8 cellular contexts compared by ENCODE assay signal in the genomic region with DNA sequence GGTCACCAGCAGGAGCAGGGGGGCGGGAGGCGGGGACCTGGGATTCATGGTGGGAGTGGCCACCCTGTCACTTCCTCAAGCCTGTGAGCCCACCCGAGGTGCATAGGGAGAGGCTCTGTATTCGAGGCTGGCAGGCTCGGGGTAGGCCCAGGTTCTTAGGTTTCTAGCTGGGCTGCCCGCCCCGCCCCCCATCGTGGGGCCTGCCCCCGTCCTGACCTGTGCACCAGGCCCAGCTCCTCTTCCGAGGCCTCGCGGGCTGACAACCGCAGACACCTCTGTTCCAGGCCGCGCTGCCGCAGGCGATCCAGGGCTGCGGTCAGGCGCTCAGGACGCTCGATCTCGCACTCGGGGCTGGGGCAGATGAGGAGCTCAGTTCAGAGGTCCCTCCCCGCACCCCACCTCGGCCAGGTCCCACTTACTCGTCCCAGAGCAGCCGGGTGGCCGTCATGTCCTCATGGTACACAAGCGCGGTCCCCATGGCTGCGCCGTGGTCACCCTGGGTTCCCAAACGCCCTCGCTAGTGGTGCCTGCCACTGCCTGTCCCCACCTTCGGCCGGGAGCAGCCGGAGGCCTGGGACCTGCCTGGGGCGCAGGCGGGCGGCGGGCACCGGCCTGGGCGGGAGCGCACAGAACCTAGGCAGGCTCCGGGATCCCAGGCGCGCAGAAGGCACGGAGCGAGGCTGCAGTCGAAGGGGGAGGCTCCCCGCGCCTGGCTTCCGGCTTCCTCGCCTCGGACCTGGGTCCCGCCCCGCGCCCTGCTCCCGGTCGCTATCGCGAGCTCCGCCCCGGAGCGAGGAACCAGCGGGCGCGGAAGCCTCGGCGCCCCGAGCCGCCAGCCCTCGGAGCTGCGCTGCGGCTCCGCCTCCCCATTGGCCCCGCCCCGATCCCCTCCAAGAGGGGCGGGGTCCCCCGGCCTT. TPM values are rescaled to one million over a fixed set of nuclear protein-coding genes. Genes with fewer than 3 reads are reported as not detected.
DNase-seq lines count a peak whose midpoint lies in the region; ATAC-seq and TF ChIP-seq lines count a peak whose summit lies in the region.

Gene HDAC10, minus strand, starts transcription at position 711 of the 917 bp plus-strand sequence. Its CDS starts 233 bp downstream, at position 478.

- no CpG with 5 or more reads among the region's 80 CpGs for WGBS in mesendoderm (ENCODE audit: extremely low coverage, insufficient coverage, low lambda C conversion rate)

- POLR2A ChIA-PET in activated CD4-positive, alpha-beta memory T cell treated with anti-CD3 and anti-CD28 coated beads for 36 hours (lab: Charles Lee): interaction anchor here (1.2 to 3.4 kb wide), 8 partner anchors 11 to 370 kb away, joined by 3 to 15 read pairs (median 4); partner anchors contain the start of genes LMF2, MAPK12, NCAPH2 and SCO2

- CTCF ChIA-PET in activated CD4-positive, alpha-beta memory T cell treated with anti-CD3 and anti-CD28 coated beads for 36 hours (lab: Charles Lee): interaction anchor here (1.0 to 3.5 kb wide), 14 partner anchors 8 to 370 kb away, joined by 3 to 23 read pairs (median 6); partner anchors contain the start of genes DENND6B and SCO2

- no peak within 1 kb of the TSS for H2BK5ac ChIP-seq in mesendoderm (ENCODE audit: low read length)

- peak within 1 kb of the TSS; percentile 65 for H2AK5ac ChIP-seq in mesendoderm (ENCODE audit: low read length)

- H3K36me3 ChIP-seq in mesendoderm (ENCODE audit: control insufficient read depth, insufficient read depth, low read length): peaks cover 3% of the 10 kb centered on the region

- H3K27me3 Mint-ChIP-seq in activated CD4-positive, alpha-beta memory T cell treated with anti-CD3 and anti-CD28 coated beads for 36 hours: no peaks in the 10 kb centered on the region

- no peak within 1 kb of the TSS for H4K8ac ChIP-seq in mesendoderm (ENCODE audit: low read depth, low read length)

- peak within 1 kb of the TSS; percentile 95 for H3K4me2 ChIP-seq in mesendoderm (ENCODE audit: low read length)

- H3K27ac Mint-ChIP-seq in activated CD4-positive, alpha-beta memory T cell treated with anti-CD3 and anti-CD28 coated beads for 36 hours: peak within 1 kb of the TSS; percentile 51

- H3K4me3 Mint-ChIP-seq in activated CD4-positive, alpha-beta memory T cell treated with anti-CD3 and anti-CD28 coated beads for 36 hours: peak within 1 kb of the TSS; percentile 84

- H3K18ac ChIP-seq in mesendoderm (ENCODE audit: low read length): peak within 1 kb of the TSS; percentile 41

- no peak within 1 kb of the TSS for H3K4ac ChIP-seq in mesendoderm (ENCODE audit: low read depth, low read length)

- H3K23ac ChIP-seq in mesendoderm (ENCODE audit: low read length): peak within 1 kb of the TSS; percentile 66

- ATAC-seq in HG02759 (IDR thresholded peaks at IDR 0.05; ENCODE audit: unreplicated experiment): peak; percentile 67
- no peak for ATAC-seq in HG03159 (IDR thresholded peaks at IDR 0.05; ENCODE audit: unreplicated experiment)

- H3K9ac ChIP-seq in mesendoderm (ENCODE audit: low read length): peak within 1 kb of the TSS; percentile 96

- peaks cover 6% of the 10 kb centered on the region for H3K79me1 ChIP-seq in mesendoderm (ENCODE audit: low read length)

- peaks cover 24% of the 10 kb centered on the region for H3K4me1 Mint-ChIP-seq in activated CD4-positive, alpha-beta memory T cell treated with anti-CD3 and anti-CD28 coated beads for 36 hours (ENCODE audit: low read depth)

- in situ Hi-C loops in GM13976 (cut with MboI; ENCODE audit: low sequenced_read_pairs, unreplicated experiment): no loop called here

- no peaks in the 10 kb centered on the region for H3K27me3 ChIP-seq in mesendoderm (ENCODE audit: insufficient read depth, low read length, poor library complexity)

- H3K4me1 ChIP-seq in mesendoderm (ENCODE audit: control insufficient read depth, low read depth, low read length): no peaks in the 10 kb centered on the region

- no peak within 1 kb of the TSS for H4K5ac ChIP-seq in mesendoderm (ENCODE audit: low read length)

- H2BK15ac ChIP-seq in mesendoderm (replicated peaks; ENCODE audit: low read depth): no peak within 1 kb of the TSS

- no peak for TF ChIP-seq CTCF in GM13976 (IDR thresholded peaks at IDR 0.05; ENCODE audit: borderline replicate concordance, control extremely low read depth, extremely low read depth, insufficient read depth, missing control alignments)

- DNase-seq in GM13976 (ENCODE audit: low spot score) (peak; percentile 95), NCI-H510A (lab: John Stamatoyannopoulos, UW) (peak; percentile 68), mesendoderm (peak; percentile 90)
- peak; percentile 91 for DNase-seq in activated CD4-positive, alpha-beta memory T cell treated with anti-CD3 and anti-CD28 coated beads for 36 hours
- DNase-seq in effector CD8-positive, alpha-beta T cell (lab: John Stamatoyannopoulos, UW): peak; percentile 61
- peak; percentile 80 to 83 for DNase-seq in stimulated activated CD8-positive, alpha-beta memory T cell treated with anti-CD3 and anti-CD28 coated beads, Interleukin-15, amount 100 ng/mL, for 48 hours (ENCODE audit: low read depth in 2 of 2)

- H3K56ac ChIP-seq in mesendoderm (ENCODE audit: low read length): peak within 1 kb of the TSS; percentile 96

- H3K79me2 ChIP-seq in mesendoderm (ENCODE audit: control insufficient read depth, insufficient read depth, low read length): no peaks in the 10 kb centered on the region

- peaks cover 5% of the 10 kb centered on the region for H3K36me3 Mint-ChIP-seq in activated CD4-positive, alpha-beta memory T cell treated with anti-CD3 and anti-CD28 coated beads for 36 hours

- intact Hi-C loops in activated CD4-positive, alpha-beta memory T cell treated with anti-CD3 and anti-CD28 coated beads for 36 hours (cut with micrococcal nuclease): no loop called here

- H3K4me3 ChIP-seq in mesendoderm (ENCODE audit: low read length): peak within 1 kb of the TSS; percentile 76

- no peaks in the 10 kb centered on the region for H3K9me3 Mint-ChIP-seq in activated CD4-positive, alpha-beta memory T cell treated with anti-CD3 and anti-CD28 coated beads for 36 hours

- no peak within 1 kb of the TSS for H2BK120ac ChIP-seq in mesendoderm (ENCODE audit: low read depth, low read length)

- H3K27ac ChIP-seq in mesendoderm (ENCODE audit: low read depth, low read length): no peak within 1 kb of the TSS

RNA-seq across cellular contexts. Expression of gene HDAC10, which starts in this region (rescaled TPM):
- total RNA-seq in activated CD4-positive, alpha-beta memory T cell treated with anti-CD3 and anti-CD28 coated beads for 36 hours: 10 to 100 TPM; 46.1 to 47.6 TPM
- polyA plus RNA-seq in mesendoderm (2013, experiment 1 of 2): 8.9 TPM
- polyA plus RNA-seq in mesendoderm (2013, experiment 2 of 2): 8.2 TPM
